ENCODE assay signal across 16 cellular contexts in genomic region chr16:46886764-46887523, GRCh38. TPM values are rescaled to one million over a fixed set of nuclear protein-coding genes. Genes with fewer than 3 reads are reported as not detected.
A peak's percentile ranks its signal among the peaks of the same experiment; 100 is the strongest.
DNase-seq lines count a peak whose midpoint lies in the region; ATAC-seq and TF ChIP-seq lines count a peak whose summit lies in the region.
"Had no signal": no experiment of that assay in that cellular context is flagged by ENCODE, and none has a peak within 500 bp of the region (broad histone marks: within the 10 kb centered on the region; RNA-seq: fewer than 3 reads in every experiment).

No MANE protein-coding gene starts in this region.

- POLR2A ChIA-PET in CD4-positive, alpha-beta T cell (lab: Charles Lee) = no interaction called here

- intact Hi-C loops in CD4-positive, alpha-beta T cell (cut with DNase I, micrococcal nuclease) = no loop called here

- peaks cover 17% of the 10 kb centered on the region for H3K4me1 Mint-ChIP-seq in CD4-positive, alpha-beta T cell (ENCODE audit: low read depth)
- H3K4me1 Mint-ChIP-seq in activated naive CD8-positive, alpha-beta T cell treated with anti-CD3 and anti-CD28 coated beads for 36 hours = peaks cover 13% of the 10 kb centered on the region
- peaks cover 33% of the 10 kb centered on the region for H3K4me1 Mint-ChIP-seq in glutamatergic neuron (ENCODE audit: low read depth, unreplicated experiment)
- peaks cover 55% of the 10 kb centered on the region for H3K4me1 Mint-ChIP-seq in progenitor cell of endocrine pancreas (ENCODE audit: low read depth)

- no peaks in the 10 kb centered on the region for H3K27me3 ChIP-seq in CD4-positive, alpha-beta T cell (ENCODE audit: control insufficient read depth, insufficient read depth, low read length)

- no peaks in the 10 kb centered on the region for H3K9me3 ChIP-seq in CD4-positive, alpha-beta T cell (ENCODE audit: control insufficient read depth, low read length)

- H3K36me3 Mint-ChIP-seq in CD4-positive, alpha-beta T cell (ENCODE audit: low read depth) = no peaks in the 10 kb centered on the region
- peaks cover 16% of the 10 kb centered on the region for H3K36me3 Mint-ChIP-seq in activated naive CD8-positive, alpha-beta T cell treated with anti-CD3 and anti-CD28 coated beads for 36 hours
- H3K36me3 Mint-ChIP-seq in glutamatergic neuron (ENCODE audit: unreplicated experiment) (no peaks in the 10 kb centered on the region), progenitor cell of endocrine pancreas (ENCODE audit: insufficient read depth) (peaks cover 11% of the 10 kb centered on the region)

- no peak overlapping the region for H3K27ac ChIP-seq in CD4-positive, alpha-beta T cell (ENCODE audit: low read depth, low read length)
- H3K27ac ChIP-seq: HL-60 had no signal

- no peak overlapping the region for H3K27ac Mint-ChIP-seq in CD4-positive, alpha-beta T cell
- H3K27ac Mint-ChIP-seq in activated naive CD8-positive, alpha-beta T cell treated with anti-CD3 and anti-CD28 coated beads for 36 hours = peak overlapping the region; percentile 54
- H3K27ac Mint-ChIP-seq in glutamatergic neuron (ENCODE audit: unreplicated experiment) (peak overlapping the region; percentile 17), progenitor cell of endocrine pancreas (no peak overlapping the region)
- H3K27ac Mint-ChIP-seq: activated T-helper 2 cell treated with anti-CD3 and anti-CD28 coated beads, Interferon-gamma antibody, Interleukin-2, Interleukin-4, amounts not matched to agents 10 μg/mL and 5 μg/mL and 100 μg/mL, durations not matched to agents 14 hours and 24 hours and 36 hours had no signal

- CTCF ChIA-PET in CD4-positive, alpha-beta T cell (lab: Charles Lee) = no interaction called here

- H3K9me3 Mint-ChIP-seq in CD4-positive, alpha-beta T cell = no peaks in the 10 kb centered on the region
- H3K9me3 Mint-ChIP-seq in activated naive CD8-positive, alpha-beta T cell treated with anti-CD3 and anti-CD28 coated beads for 36 hours = no peaks in the 10 kb centered on the region
- H3K9me3 Mint-ChIP-seq in glutamatergic neuron (ENCODE audit: unreplicated experiment) = peaks cover 12% of the 10 kb centered on the region
- no peaks in the 10 kb centered on the region for H3K9me3 Mint-ChIP-seq in progenitor cell of endocrine pancreas (ENCODE audit: low read depth)
- H3K9me3 Mint-ChIP-seq: activated T-helper 2 cell treated with anti-CD3 and anti-CD28 coated beads, Interferon-gamma antibody, Interleukin-2, Interleukin-4, amounts not matched to agents 10 μg/mL and 5 μg/mL and 100 μg/mL, durations not matched to agents 14 hours and 24 hours and 36 hours had no signal

- peaks cover 13% of the 10 kb centered on the region for H3K27me3 Mint-ChIP-seq in CD4-positive, alpha-beta T cell
- H3K27me3 Mint-ChIP-seq in activated naive CD8-positive, alpha-beta T cell treated with anti-CD3 and anti-CD28 coated beads for 36 hours = peaks cover 30% of the 10 kb centered on the region
- H3K27me3 Mint-ChIP-seq in glutamatergic neuron (ENCODE audit: unreplicated experiment) (peaks cover 12% of the 10 kb centered on the region), progenitor cell of endocrine pancreas (no peaks in the 10 kb centered on the region)

- no peak for TF ChIP-seq CTCF in CD4-positive, alpha-beta T cell (IDR thresholded peaks at IDR 0.05)
- no peak for TF ChIP-seq CTCF in glutamatergic neuron (IDR thresholded peaks at IDR 0.05; ENCODE audit: partially characterized antibody, unreplicated experiment)
- TF ChIP-seq CTCF in progenitor cell of endocrine pancreas (IDR thresholded peaks at IDR 0.05; ENCODE audit: unreplicated experiment) = no peak

- peak overlapping the region; percentile 60 for H3K4me3 Mint-ChIP-seq in CD4-positive, alpha-beta T cell
- H3K4me3 Mint-ChIP-seq in activated naive CD8-positive, alpha-beta T cell treated with anti-CD3 and anti-CD28 coated beads for 36 hours = no peak overlapping the region
- H3K4me3 Mint-ChIP-seq in glutamatergic neuron (ENCODE audit: unreplicated experiment) (peak overlapping the region; percentile 94), progenitor cell of endocrine pancreas (ENCODE audit: low read depth) (peak overlapping the region; percentile 97)

- ATAC-seq in CD4-positive, alpha-beta T cell (ENCODE audit: poor library complexity) = no peak
- ATAC-seq in GM21723 (IDR thresholded peaks at IDR 0.05; ENCODE audit: unreplicated experiment) (no peak), HG02884 (IDR thresholded peaks at IDR 0.05; ENCODE audit: unreplicated experiment) (no peak)
- ATAC-seq: left colon, Right ventricle myocardium inferior had no signal

- no peak for DNase-seq in CD4-positive, alpha-beta T cell
- DNase-seq in activated naive CD8-positive, alpha-beta T cell treated with anti-CD3 and anti-CD28 coated beads for 36 hours = no peak
- no peak for DNase-seq in glutamatergic neuron
- DNase-seq in progenitor cell of endocrine pancreas (ENCODE audit: low spot score, unreplicated experiment) = no peak
- DNase-seq in NCI-H2227 (lab: John Stamatoyannopoulos, UW; ENCODE audit: unreplicated experiment) = no peak
- DNase-seq in EL = no peak
- DNase-seq: left colon; NCI-H2029 treated with DMSO at 0.1 percent for 48 hours; NCI-H774; stimulated activated CD4-positive, alpha-beta T cell treated with anti-CD3 and anti-CD28 coated beads, Interleukin-12 subunit alpha, Interleukin-12 subunit beta, amount 100 ng/mL, for 4 hours; T-helper 9 cell had no signal

RNA-seq across cellular contexts. Expression of gene GPT2, which starts 2.8 kb away (rescaled TPM):
- total RNA-seq in CD4-positive, alpha-beta T cell = under 1 TPM in 1 of 2 experiments, not detected in 1; 0.47 TPM
- total RNA-seq in activated naive CD8-positive, alpha-beta T cell treated with anti-CD3 and anti-CD28 coated beads for 36 hours = 10 to 100 TPM; 33.2 to 35.8 TPM
- 70.7 TPM for total RNA-seq in glutamatergic neuron (ENCODE audit: unreplicated experiment)
- total RNA-seq in progenitor cell of endocrine pancreas = 93.1 and 99.5 TPM in 2 replicates

RNA-seq across cellular contexts. Expression of gene C16orf87, which starts 56.0 kb away (rescaled TPM):
- total RNA-seq in CD4-positive, alpha-beta T cell = 10 to 100 TPM; 20.6 to 22.6 TPM
- 10 to 100 TPM; 16.5 to 17.9 TPM for total RNA-seq in activated naive CD8-positive, alpha-beta T cell treated with anti-CD3 and anti-CD28 coated beads for 36 hours
- total RNA-seq in glutamatergic neuron (ENCODE audit: unreplicated experiment) = 15.8 TPM
- 17.2 and 17.8 TPM in 2 replicates for total RNA-seq in progenitor cell of endocrine pancreas

Comparison
In these comparisons a context has a peak if more than half of its experiments do, and no peak if none do; other contexts are left out.
1. H3K27ac Mint-ChIP-seq: peak in activated naive CD8-positive, alpha-beta T cell treated with anti-CD3 and anti-CD28 coated beads for 36 hours (single experiment) and glutamatergic neuron (single experiment); none in CD4-positive, alpha-beta T cell (single experiment) and progenitor cell of endocrine pancreas (single experiment).
2. RNA of gene GPT2, which starts 2.8 kb away (total RNA-seq): 93.1 to 99.5 TPM in progenitor cell of endocrine pancreas, 70.7 TPM in glutamatergic neuron (single experiment) and 33.2 to 35.8 TPM in activated naive CD8-positive, alpha-beta T cell treated with anti-CD3 and anti-CD28 coated beads for 36 hours; 0.47 TPM in CD4-positive, alpha-beta T cell; every median in the first group is over 10 times any median in the second.